9 cellular contexts compared by ENCODE assay signal in the genomic region with DNA sequence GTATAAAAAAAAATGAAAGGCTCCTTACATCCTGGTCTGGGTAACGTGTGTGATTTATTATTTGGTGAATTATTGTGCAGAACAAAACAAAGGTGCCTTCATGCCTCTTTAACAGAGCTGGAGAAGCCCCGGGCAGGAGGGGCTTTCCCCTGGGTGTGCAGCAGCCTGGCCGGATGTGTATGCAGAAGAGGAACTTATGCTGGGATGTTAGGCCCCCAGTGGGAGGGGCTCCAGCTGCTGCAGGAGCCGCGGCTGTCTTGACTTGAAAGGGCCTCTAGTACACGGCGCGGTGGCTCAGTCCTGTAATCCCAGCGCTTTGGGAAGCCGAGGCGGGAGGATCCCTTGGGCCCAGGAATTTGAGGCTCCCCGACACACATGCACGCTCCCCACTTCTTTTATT. TPM values are rescaled to one million over a fixed set of nuclear protein-coding genes. Genes with fewer than 3 reads are reported as not detected.
A peak's percentile ranks its signal among the peaks of the same experiment; 100 is the strongest.
DNase-seq lines count a peak whose midpoint lies in the region; ATAC-seq and TF ChIP-seq lines count a peak whose summit lies in the region.
"Had no signal": no experiment of that assay in that cellular context is flagged by ENCODE, and none has a peak within 500 bp of the region (broad histone marks: within the 10 kb centered on the region; RNA-seq: fewer than 3 reads in every experiment).

No MANE protein-coding gene starts in this region.

- ATAC-seq in GM21423 (IDR thresholded peaks at IDR 0.05; ENCODE audit: unreplicated experiment) = peak; percentile 94

- peaks cover 0 to 5% (median 0%) of the 10 kb centered on the region in 4 donors for H3K4me1 ChIP-seq in esophagus muscularis mucosa
- H3K4me1 ChIP-seq: HAP-1 had no signal

- no peak overlapping the region for H3K4me3 ChIP-seq in esophagus muscularis mucosa
- H3K4me3 ChIP-seq: HAP-1 had no signal

- DNase-seq in Daoy (ENCODE audit: low read depth) (peak; percentile 65), Kasumi-1 (lab: John Stamatoyannopoulos, UW) (peak; percentile 70 to 84), esophagus muscularis mucosa (ENCODE audit: extremely low spot score) (peak; percentile 92), cortex of kidney (lab: John Stamatoyannopoulos, UW) (no peak), NCI-H187 treated with DMSO at 0.1 percent for 48 hours (lab: John Stamatoyannopoulos, UW) (no peak)
- DNase-seq in activated CD4-positive, alpha-beta T cell treated with anti-CD3 and anti-CD28 coated beads for 48 hours = peak; percentile 73
- DNase-seq in stimulated activated CD4-positive, alpha-beta T cell treated with anti-CD3 and anti-CD28 coated beads, TNF-alpha, amount 100 ng/mL, for 4 hours (ENCODE audit: low read depth in 3 of 3) = peak; percentile 18 to 42 (median 32)

- no peak for TF ChIP-seq EP300 in esophagus muscularis mucosa (IDR thresholded peaks at IDR 0.05)

- intact Hi-C loops in esophagus muscularis mucosa (cut with DNase I) = no loop called here

- no peaks in the 10 kb centered on the region for H3K9me3 ChIP-seq in esophagus muscularis mucosa
- H3K9me3 ChIP-seq: HAP-1 had no signal

- no peak for TF ChIP-seq CTCF in esophagus muscularis mucosa (IDR thresholded peaks at IDR 0.05)

- peaks cover 0 to 23% (median 11%) of the 10 kb centered on the region in 4 donors for H3K36me3 ChIP-seq in esophagus muscularis mucosa

- peaks cover 0 to 4% (median 0%) of the 10 kb centered on the region in 4 donors for H3K27me3 ChIP-seq in esophagus muscularis mucosa

- no peak for TF ChIP-seq POLR2A in esophagus muscularis mucosa (IDR thresholded peaks at IDR 0.05; ENCODE audit: low read depth)

- 45% methylated on average over 12 of the region's 13 CpGs for WGBS in esophagus muscularis mucosa

- no peak overlapping the region for H3K27ac ChIP-seq in esophagus muscularis mucosa (replicated peaks in 1 of 4)

RNA-seq across cellular contexts. Expression of gene CCNQ, which starts 16.0 kb away (rescaled TPM):
- total RNA-seq in Daoy (2014; rRNA removed; shearing (Covaris generic)) = 37.3 and 41.5 TPM in 2 replicates
- total RNA-seq in esophagus muscularis mucosa = 10 to 100 TPM; 38.6 to 58.3 (median 49.8) TPM

Comparison
In these comparisons a context has a peak if more than half of its experiments do, and no peak if none do; other contexts are left out.
1. DNase-seq: peak in Daoy (single experiment), Kasumi-1 (2 of 2), activated CD4-positive, alpha-beta T cell treated with anti-CD3 and anti-CD28 coated beads for 48 hours (single experiment), esophagus muscularis mucosa (single experiment) and stimulated activated CD4-positive, alpha-beta T cell treated with anti-CD3 and anti-CD28 coated beads, TNF-alpha, amount 100 ng/mL, for 4 hours (3 of 3); none in cortex of kidney (single experiment) and NCI-H187 treated with DMSO at 0.1 percent for 48 hours (single experiment).